In the genomic region with DNA sequence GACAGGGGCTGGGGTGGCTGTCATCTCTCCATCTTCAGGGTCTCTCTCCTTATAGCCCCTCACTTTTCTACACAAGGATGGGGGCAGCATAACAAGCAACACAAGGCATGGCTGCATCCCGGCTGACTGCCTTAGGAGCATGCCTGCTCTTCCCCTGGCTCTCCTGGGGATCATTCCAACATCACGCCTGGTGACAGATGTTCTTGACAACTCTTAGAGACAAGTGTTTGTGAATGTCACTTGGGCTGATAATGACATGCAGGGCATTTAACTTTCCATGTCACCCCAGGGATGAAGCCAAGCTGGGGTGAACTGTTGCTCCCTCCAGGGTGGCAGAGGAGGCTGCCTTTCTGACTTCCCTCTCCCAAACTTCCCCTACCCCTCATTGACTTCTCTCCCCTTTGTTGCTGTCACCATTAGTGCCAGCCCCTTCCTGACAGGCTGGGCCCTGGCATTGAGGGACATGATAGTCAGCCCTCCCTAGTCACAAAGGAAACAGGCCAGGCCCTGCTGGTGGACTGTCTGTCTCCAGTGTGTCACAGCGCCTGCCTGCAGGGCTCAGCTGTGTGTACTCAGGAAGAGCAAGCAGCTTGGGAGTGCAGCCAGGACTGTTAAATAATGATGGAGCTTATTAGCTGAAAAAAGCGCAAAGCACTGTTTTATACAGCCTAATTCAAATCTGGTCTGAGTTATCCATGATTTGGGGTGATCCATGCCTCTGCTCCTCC, we compare ENCODE assay signal across 13 cellular contexts.
DNase-seq lines count a peak whose midpoint lies in the region; ATAC-seq and TF ChIP-seq lines count a peak whose summit lies in the region.
"Had no signal": no experiment of that assay in that cellular context is flagged by ENCODE, and none has a peak within 500 bp of the region (broad histone marks: within the 10 kb centered on the region; RNA-seq: fewer than 3 reads in every experiment).

No MANE protein-coding gene starts in this region.

- peak; percentile 80 for DNase-seq in BE2C
- peak; percentile 93 for DNase-seq in NCI-H1694 (lab: John Stamatoyannopoulos, UW)
- DNase-seq in medulla oblongata (ENCODE audit: extremely low spot score): peak; percentile 37
- no peak for DNase-seq in posterior vena cava (ENCODE audit: low spot score)
- DNase-seq in activated CD8-positive, alpha-beta memory T cell treated with anti-CD3 and anti-CD28 coated beads, Interleukin-2, amount 10 ng/mL, durations not matched to agents 7 days and 5 days: no peak
- no peak for DNase-seq in uterus
- DNase-seq: brain microvascular endothelial cell, left colon, OCI-M1, T-helper 2 cell had no signal

- ATAC-seq in SK-N-SH treated with all-trans-retinoic acid at 6 μM for 48 hours: peak; percentile 53; the same call in 1 of the 3 replicates
- ATAC-seq in HG02840 (IDR thresholded peaks at IDR 0.05; ENCODE audit: low FRiP score, unreplicated experiment): no peak
- no peak for ATAC-seq in activated CD8-positive, alpha-beta memory T cell treated with anti-CD3 and anti-CD28 coated beads, Interleukin-2, amount 10 ng/mL, durations not matched to agents 7 days and 5 days
- ATAC-seq: HCT116, left colon had no signal

- H3K36me3 Mint-ChIP-seq in activated CD8-positive, alpha-beta memory T cell treated with anti-CD3 and anti-CD28 coated beads, Interleukin-2, amount 10 ng/mL, durations not matched to agents 7 days and 5 days: no peaks in the 10 kb centered on the region

- no peaks in the 10 kb centered on the region for H3K4me1 Mint-ChIP-seq in activated CD8-positive, alpha-beta memory T cell treated with anti-CD3 and anti-CD28 coated beads, Interleukin-2, amount 10 ng/mL, durations not matched to agents 7 days and 5 days

- no peaks in the 10 kb centered on the region for H3K9me3 Mint-ChIP-seq in activated CD8-positive, alpha-beta memory T cell treated with anti-CD3 and anti-CD28 coated beads, Interleukin-2, amount 10 ng/mL, durations not matched to agents 7 days and 5 days (ENCODE audit: low read depth)

- intact Hi-C loops in posterior vena cava (cut with DNase I) (no loop called here), uterus (cut with DNase I; ENCODE audit: low total_unique reads) (no loop called here)

- H3K4me3 Mint-ChIP-seq in activated CD8-positive, alpha-beta memory T cell treated with anti-CD3 and anti-CD28 coated beads, Interleukin-2, amount 10 ng/mL, durations not matched to agents 7 days and 5 days: no peak overlapping the region

- no peak overlapping the region for H3K27ac Mint-ChIP-seq in activated CD8-positive, alpha-beta memory T cell treated with anti-CD3 and anti-CD28 coated beads, Interleukin-2, amount 10 ng/mL, durations not matched to agents 7 days and 5 days

- H3K27me3 ChIP-seq in BE2C: no peaks in the 10 kb centered on the region
- no peaks in the 10 kb centered on the region for H3K27me3 ChIP-seq in uterus
- H3K27me3 ChIP-seq: brain microvascular endothelial cell had no signal

- no peaks in the 10 kb centered on the region for H3K9me3 ChIP-seq in BE2C
- no peaks in the 10 kb centered on the region for H3K9me3 ChIP-seq in uterus

- peaks cover 32% of the 10 kb centered on the region for H3K27me3 Mint-ChIP-seq in activated CD8-positive, alpha-beta memory T cell treated with anti-CD3 and anti-CD28 coated beads, Interleukin-2, amount 10 ng/mL, durations not matched to agents 7 days and 5 days

- peaks cover 33% of the 10 kb centered on the region for H3K4me1 ChIP-seq in BE2C
- H3K4me1 ChIP-seq in uterus: no peaks in the 10 kb centered on the region

- TF ChIP-seq POLR2A in uterus (IDR thresholded peaks at IDR 0.05): no peak

- H3K4me3 ChIP-seq in BE2C (ENCODE audit: low read depth, low read length) (no peak overlapping the region), uterus (no peak overlapping the region)

- TF ChIP-seq CTCF in BE2C (IDR thresholded peaks at IDR 0.05; ENCODE audit: low read depth, low read length) (no peak), uterus (IDR thresholded peaks at IDR 0.05) (no peak)

- H3K36me3 ChIP-seq in BE2C (no peaks in the 10 kb centered on the region), uterus (no peaks in the 10 kb centered on the region)
- H3K36me3 ChIP-seq: brain microvascular endothelial cell had no signal

- no peak overlapping the region for H3K27ac ChIP-seq in uterus
- H3K27ac ChIP-seq: brain microvascular endothelial cell had no signal

- CTCF ChIA-PET in activated CD8-positive, alpha-beta memory T cell treated with anti-CD3 and anti-CD28 coated beads, Interleukin-2, amount 10 ng/mL, durations not matched to agents 7 days and 5 days (lab: Charles Lee): no interaction called here

TF ChIP-seq in SK-N-SH treated with all-trans-retinoic acid at 6 μM for 48 hours, 23 proteins besides CTCF, POLR2A, EP300 and RAD21:
- TF ChIP-seq TCF4 (CRISPR knock-in tag; IDR thresholded peaks at IDR 0.05; ENCODE audit: borderline replicate concordance) (peak; percentile 32; the same call in 1 of the 2 replicates), ZNF565 (CRISPR knock-in tag; conservative IDR thresholded peaks at IDR 0.05; ENCODE audit: low read depth) (no peak), ARNTL (CRISPR knock-in tag; IDR thresholded peaks at IDR 0.05; ENCODE audit: borderline replicate concordance, low read depth) (no peak), ZNF70 (CRISPR knock-in tag; IDR thresholded peaks at IDR 0.05) (no peak)
- TF ChIP-seq, protein P1, sequence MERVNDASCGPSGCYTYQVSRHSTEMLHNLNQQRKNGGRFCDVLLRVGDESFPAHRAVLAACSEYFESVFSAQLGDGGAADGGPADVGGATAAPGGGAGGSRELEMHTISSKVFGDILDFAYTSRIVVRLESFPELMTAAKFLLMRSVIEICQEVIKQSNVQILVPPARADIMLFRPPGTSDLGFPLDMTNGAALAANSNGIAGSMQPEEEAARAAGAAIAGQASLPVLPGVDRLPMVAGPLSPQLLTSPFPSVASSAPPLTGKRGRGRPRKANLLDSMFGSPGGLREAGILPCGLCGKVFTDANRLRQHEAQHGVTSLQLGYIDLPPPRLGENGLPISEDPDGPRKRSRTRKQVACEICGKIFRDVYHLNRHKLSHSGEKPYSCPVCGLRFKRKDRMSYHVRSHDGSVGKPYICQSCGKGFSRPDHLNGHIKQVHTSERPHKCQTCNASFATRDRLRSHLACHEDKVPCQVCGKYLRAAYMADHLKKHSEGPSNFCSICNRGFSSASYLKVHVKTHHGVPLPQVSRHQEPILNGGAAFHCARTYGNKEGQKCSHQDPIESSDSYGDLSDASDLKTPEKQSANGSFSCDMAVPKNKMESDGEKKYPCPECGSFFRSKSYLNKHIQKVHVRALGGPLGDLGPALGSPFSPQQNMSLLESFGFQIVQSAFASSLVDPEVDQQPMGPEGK (CRISPR knock-in tag; IDR thresholded peaks at IDR 0.05; ENCODE audit: borderline replicate concordance): no peak
- TF ChIP-seq, protein P2, sequence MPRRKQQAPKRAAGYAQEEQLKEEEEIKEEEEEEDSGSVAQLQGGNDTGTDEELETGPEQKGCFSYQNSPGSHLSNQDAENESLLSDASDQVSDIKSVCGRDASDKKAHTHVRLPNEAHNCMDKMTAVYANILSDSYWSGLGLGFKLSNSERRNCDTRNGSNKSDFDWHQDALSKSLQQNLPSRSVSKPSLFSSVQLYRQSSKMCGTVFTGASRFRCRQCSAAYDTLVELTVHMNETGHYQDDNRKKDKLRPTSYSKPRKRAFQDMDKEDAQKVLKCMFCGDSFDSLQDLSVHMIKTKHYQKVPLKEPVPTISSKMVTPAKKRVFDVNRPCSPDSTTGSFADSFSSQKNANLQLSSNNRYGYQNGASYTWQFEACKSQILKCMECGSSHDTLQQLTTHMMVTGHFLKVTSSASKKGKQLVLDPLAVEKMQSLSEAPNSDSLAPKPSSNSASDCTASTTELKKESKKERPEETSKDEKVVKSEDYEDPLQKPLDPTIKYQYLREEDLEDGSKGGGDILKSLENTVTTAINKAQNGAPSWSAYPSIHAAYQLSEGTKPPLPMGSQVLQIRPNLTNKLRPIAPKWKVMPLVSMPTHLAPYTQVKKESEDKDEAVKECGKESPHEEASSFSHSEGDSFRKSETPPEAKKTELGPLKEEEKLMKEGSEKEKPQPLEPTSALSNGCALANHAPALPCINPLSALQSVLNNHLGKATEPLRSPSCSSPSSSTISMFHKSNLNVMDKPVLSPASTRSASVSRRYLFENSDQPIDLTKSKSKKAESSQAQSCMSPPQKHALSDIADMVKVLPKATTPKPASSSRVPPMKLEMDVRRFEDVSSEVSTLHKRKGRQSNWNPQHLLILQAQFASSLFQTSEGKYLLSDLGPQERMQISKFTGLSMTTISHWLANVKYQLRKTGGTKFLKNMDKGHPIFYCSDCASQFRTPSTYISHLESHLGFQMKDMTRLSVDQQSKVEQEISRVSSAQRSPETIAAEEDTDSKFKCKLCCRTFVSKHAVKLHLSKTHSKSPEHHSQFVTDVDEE (CRISPR knock-in tag; IDR thresholded peaks at IDR 0.05): 0 out of 2 replicates have a peak, but pooled peaks have one; percentile 57

Comparison
In these comparisons a context has a peak if more than half of its experiments do, and no peak if none do; other contexts are left out.
1. DNase-seq: peak in BE2C (single experiment), NCI-H1694 (single experiment) and medulla oblongata (single experiment); none in posterior vena cava (single experiment), activated CD8-positive, alpha-beta memory T cell treated with anti-CD3 and anti-CD28 coated beads, Interleukin-2, amount 10 ng/mL, durations not matched to agents 7 days and 5 days (single experiment) and uterus (0 of 2).